ENCODE assay signal across 8 cellular contexts in the genomic region with DNA sequence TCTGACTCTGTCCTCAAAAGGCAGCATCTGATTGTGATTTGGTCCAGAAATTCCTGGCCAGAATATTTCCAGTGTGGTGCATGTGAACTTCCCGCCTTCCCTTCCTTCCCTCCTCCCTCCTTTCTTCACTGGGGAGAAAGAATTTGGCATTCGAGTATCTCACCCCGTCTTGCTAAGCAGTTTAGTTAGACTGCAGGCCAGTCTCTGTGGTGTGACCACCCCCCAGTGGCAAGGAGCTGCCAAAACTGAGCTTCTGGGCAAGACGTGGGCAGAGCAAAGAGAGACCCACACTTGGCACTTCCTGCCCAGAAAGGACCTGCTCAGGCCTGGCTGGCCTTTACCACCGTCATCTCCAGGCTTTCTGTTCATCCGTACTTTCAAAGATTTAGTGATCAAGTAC. TPM values are rescaled to one million over a fixed set of nuclear protein-coding genes. Genes with fewer than 3 reads are reported as not detected.
DNase-seq lines count a peak whose midpoint lies in the region; ATAC-seq and TF ChIP-seq lines count a peak whose summit lies in the region.

No MANE protein-coding gene starts in this region.

- H3K4ac ChIP-seq in H9 (ENCODE audit: low read depth, low read length): no peak overlapping the region

- no peak overlapping the region for H3K56ac ChIP-seq in H9 (ENCODE audit: insufficient read length, low read depth, low read length)

- no peak overlapping the region for H4K8ac ChIP-seq in H9 (replicated peaks; ENCODE audit: insufficient read length, low read depth, low read length)

- H2BK5ac ChIP-seq in H9 (ENCODE audit: insufficient read length, low read length): no peak overlapping the region

- no peak overlapping the region for H3K4me2 ChIP-seq in H9 (ENCODE audit: insufficient read depth, insufficient read length, low read length)

- POLR2A ChIA-PET in activated CD8-positive, alpha-beta T cell treated with anti-CD3 and anti-CD28 coated beads for 36 hours (lab: Charles Lee): interaction anchor here (0.9 kb wide), 1 partner anchor 9 kb away, joined by 4 read pairs; no protein-coding TSS in a partner anchor

- CTCF ChIA-PET in activated CD8-positive, alpha-beta T cell treated with anti-CD3 and anti-CD28 coated beads for 36 hours (lab: Charles Lee): interaction anchor here (0.6 to 1.9 kb wide), 11 partner anchors 10 to 319 kb away, joined by 3 to 13 read pairs (median 3); no protein-coding TSS in a partner anchor

- H3K79me2 ChIP-seq in H9 (ENCODE audit: insufficient read depth, low read length): no peaks in the 10 kb centered on the region

- H2BK15ac ChIP-seq in H9 (ENCODE audit: low read depth, low read length): no peak overlapping the region

- H3K27ac ChIP-seq in H9 (ENCODE audit: insufficient read length, low read depth, low read length): no peak overlapping the region

- no peak overlapping the region for H3K18ac ChIP-seq in H9 (ENCODE audit: insufficient read length, low read depth, low read length)

- H2AFZ ChIP-seq in H9 (ENCODE audit: low read length): no peak overlapping the region

- H3K27ac Mint-ChIP-seq in H9: no peak overlapping the region
- no peak overlapping the region for H3K27ac Mint-ChIP-seq in activated CD8-positive, alpha-beta T cell treated with anti-CD3 and anti-CD28 coated beads for 36 hours

- H3K27me3 ChIP-seq in H9 (ENCODE audit: insufficient read depth, low read length): no peaks in the 10 kb centered on the region

- no peak overlapping the region for H3K9ac ChIP-seq in H9 (ENCODE audit: extremely low read depth, insufficient read length, low read length)

- H3K27me3 Mint-ChIP-seq in H9 (ENCODE audit: low read depth): peaks cover 24% of the 10 kb centered on the region
- no peaks in the 10 kb centered on the region for H3K27me3 Mint-ChIP-seq in activated CD8-positive, alpha-beta T cell treated with anti-CD3 and anti-CD28 coated beads for 36 hours

- peak; percentile 55 for DNase-seq in AG20443 (ENCODE audit: low spot score)
- DNase-seq in H9: peak; percentile 54
- peak; percentile 74 for DNase-seq in activated CD8-positive, alpha-beta T cell treated with anti-CD3 and anti-CD28 coated beads for 36 hours
- peak; percentile 19 for DNase-seq in foreskin melanocyte
- DNase-seq in stimulated activated CD4-positive, alpha-beta T cell treated with anti-CD3 and anti-CD28 coated beads, Interleukin-2, amount 100 ng/mL, for 4 hours (ENCODE audit: low read depth): peak; percentile 20
- no peak for DNase-seq in NCI-H1436 treated with DMSO at 0.1 percent for 48 hours (lab: John Stamatoyannopoulos, UW)

- no peak overlapping the region for H2BK120ac ChIP-seq in H9 (ENCODE audit: low read depth, low read length, poor library complexity, severe bottlenecking)

- ATAC-seq in activated CD8-positive, alpha-beta T cell treated with anti-CD3 and anti-CD28 coated beads for 36 hours: peak; percentile 88
- ATAC-seq in HG03354 (IDR thresholded peaks at IDR 0.05; ENCODE audit: poor library complexity, severe bottlenecking, unreplicated experiment) (no peak), HG03025 (IDR thresholded peaks at IDR 0.05; ENCODE audit: low FRiP score, unreplicated experiment) (no peak)

- H4K20me1 ChIP-seq in H9 (ENCODE audit: control insufficient read depth, insufficient read depth, insufficient read length): no peaks in the 10 kb centered on the region

- H3K79me1 ChIP-seq in H9 (ENCODE audit: insufficient read depth, low read depth, low read length, poor library complexity, severe bottlenecking): no peaks in the 10 kb centered on the region

- H3K4me3 Mint-ChIP-seq in H9: no peak overlapping the region
- H3K4me3 Mint-ChIP-seq in activated CD8-positive, alpha-beta T cell treated with anti-CD3 and anti-CD28 coated beads for 36 hours: no peak overlapping the region

- H4K5ac ChIP-seq in H9 (ENCODE audit: insufficient read length, low read depth, low read length): no peak overlapping the region

- H4K91ac ChIP-seq in H9 (ENCODE audit: insufficient read length, low read depth, low read length): no peak overlapping the region

- H2BK12ac ChIP-seq in H9 (ENCODE audit: insufficient read length, low read depth, low read length): no peak overlapping the region

- H3K9me3 ChIP-seq in H9 (ENCODE audit: control insufficient read depth, low read depth, low read length): no peaks in the 10 kb centered on the region

- H3K23ac ChIP-seq in H9 (ENCODE audit: insufficient read length, low read depth, low read length): no peak overlapping the region

- intact Hi-C loops in activated CD8-positive, alpha-beta T cell treated with anti-CD3 and anti-CD28 coated beads for 36 hours (cut with micrococcal nuclease): no loop called here

- no peaks in the 10 kb centered on the region; the same call in 1 of the 2 replicates for H3K4me1 ChIP-seq in H9 (ENCODE audit: insufficient read depth, low read length)

- peaks cover 13 to 17% of the 10 kb centered on the region in 2 experiments for H3K4me1 Mint-ChIP-seq in H9
- H3K4me1 Mint-ChIP-seq in activated CD8-positive, alpha-beta T cell treated with anti-CD3 and anti-CD28 coated beads for 36 hours (ENCODE audit: low read depth): peaks cover 5% of the 10 kb centered on the region

- no peak overlapping the region for H3K14ac ChIP-seq in H9 (ENCODE audit: insufficient read depth, low read length)

- no peak overlapping the region for H3T11ph ChIP-seq in H9 (ENCODE audit: low read length)

- H3K36me3 Mint-ChIP-seq in H9 (ENCODE audit: insufficient read depth in 1 of 3, low read depth in 3 of 3): no peaks in the 10 kb centered on the region
- no peaks in the 10 kb centered on the region for H3K36me3 Mint-ChIP-seq in activated CD8-positive, alpha-beta T cell treated with anti-CD3 and anti-CD28 coated beads for 36 hours (ENCODE audit: low read depth)

- H2BK20ac ChIP-seq in H9 (ENCODE audit: low read depth, low read length, poor library complexity, severe bottlenecking): no peak overlapping the region

- no peaks in the 10 kb centered on the region for H3K23me2 ChIP-seq in H9 (ENCODE audit: insufficient read length, low read depth, low read length, poor library complexity, severe bottlenecking)

- no peak overlapping the region for H2AK5ac ChIP-seq in H9 (ENCODE audit: insufficient read length, low read length)

- peak; percentile 58 for TF ChIP-seq CTCF in H9 (conservative IDR thresholded peaks at IDR 0.05)
- peak; percentile 37 for TF ChIP-seq CTCF in activated CD8-positive, alpha-beta T cell treated with anti-CD3 and anti-CD28 coated beads for 36 hours (IDR thresholded peaks at IDR 0.05)

- H3K9me3 Mint-ChIP-seq in H9: no peaks in the 10 kb centered on the region; a peak in 1 of 5 replicates
- no peaks in the 10 kb centered on the region for H3K9me3 Mint-ChIP-seq in activated CD8-positive, alpha-beta T cell treated with anti-CD3 and anti-CD28 coated beads for 36 hours

- WGBS in H9 (ENCODE audit: extremely low coverage, insufficient read length, low lambda C conversion rate): no CpG with 5 or more reads among the region's 6 CpGs

RNA-seq across cellular contexts. Expression of a gene that starts 36.4 kb away (rescaled TPM):
- not detected in 2 replicates for total RNA-seq in H9 (2021)
- total RNA-seq in activated CD8-positive, alpha-beta T cell treated with anti-CD3 and anti-CD28 coated beads for 36 hours: 10 to 100 TPM; 24.6 to 25.0 TPM

RNA-seq across cellular contexts. Expression of a gene that starts 48.7 kb away (rescaled TPM):
- total RNA-seq in H9 (2021): 0.17 and 0.26 TPM in 2 replicates
- total RNA-seq in activated CD8-positive, alpha-beta T cell treated with anti-CD3 and anti-CD28 coated beads for 36 hours: 1 to 10 TPM; 1.1 to 1.6 TPM

Comparison
In these comparisons a context has a peak if more than half of its experiments do, and no peak if none do; other contexts are left out.
1. RNA of a gene that starts 36.4 kb away (total RNA-seq): 24.6 to 25.0 TPM in activated CD8-positive, alpha-beta T cell treated with anti-CD3 and anti-CD28 coated beads for 36 hours; not detected in H9; every median in the first group is over 10 times any median in the second.